1 cellular context compared by ENCODE assay signal in the genomic region with DNA sequence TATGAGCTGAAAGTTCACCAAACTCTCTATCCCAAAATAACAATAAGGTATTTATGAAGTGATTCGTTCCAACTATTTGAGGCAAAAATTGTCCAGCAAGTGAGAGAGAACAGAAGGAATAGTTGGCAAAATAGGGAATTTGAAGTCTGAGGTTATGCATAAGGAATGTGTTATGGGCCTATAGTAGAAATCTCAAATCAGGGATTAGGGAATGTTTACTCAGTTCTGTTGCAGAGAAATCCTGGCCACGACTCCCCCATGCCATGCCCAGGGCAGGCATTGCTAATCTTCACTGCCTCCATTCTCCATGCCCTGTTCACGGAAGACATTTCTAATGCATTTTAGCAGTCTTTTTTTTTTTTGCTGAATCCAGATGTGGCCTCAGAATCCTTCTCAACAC.
TF ChIP-seq lines count a peak whose summit lies in the region.

No MANE protein-coding gene starts in this region.

TF ChIP-seq in WTC11, 78 proteins besides CTCF, POLR2A, EP300 and RAD21 (continued from another document):
- TF ChIP-seq SMAD3 (CRISPR knock-in tag; IDR thresholded peaks at IDR 0.05; ENCODE audit: borderline replicate concordance) (no peak), RELA (CRISPR knock-in tag; IDR thresholded peaks at IDR 0.05; ENCODE audit: borderline replicate concordance) (no peak), TCF7 (CRISPR knock-in tag; IDR thresholded peaks at IDR 0.05; ENCODE audit: low read depth) (no peak)
- TF ChIP-seq, protein P1, sequence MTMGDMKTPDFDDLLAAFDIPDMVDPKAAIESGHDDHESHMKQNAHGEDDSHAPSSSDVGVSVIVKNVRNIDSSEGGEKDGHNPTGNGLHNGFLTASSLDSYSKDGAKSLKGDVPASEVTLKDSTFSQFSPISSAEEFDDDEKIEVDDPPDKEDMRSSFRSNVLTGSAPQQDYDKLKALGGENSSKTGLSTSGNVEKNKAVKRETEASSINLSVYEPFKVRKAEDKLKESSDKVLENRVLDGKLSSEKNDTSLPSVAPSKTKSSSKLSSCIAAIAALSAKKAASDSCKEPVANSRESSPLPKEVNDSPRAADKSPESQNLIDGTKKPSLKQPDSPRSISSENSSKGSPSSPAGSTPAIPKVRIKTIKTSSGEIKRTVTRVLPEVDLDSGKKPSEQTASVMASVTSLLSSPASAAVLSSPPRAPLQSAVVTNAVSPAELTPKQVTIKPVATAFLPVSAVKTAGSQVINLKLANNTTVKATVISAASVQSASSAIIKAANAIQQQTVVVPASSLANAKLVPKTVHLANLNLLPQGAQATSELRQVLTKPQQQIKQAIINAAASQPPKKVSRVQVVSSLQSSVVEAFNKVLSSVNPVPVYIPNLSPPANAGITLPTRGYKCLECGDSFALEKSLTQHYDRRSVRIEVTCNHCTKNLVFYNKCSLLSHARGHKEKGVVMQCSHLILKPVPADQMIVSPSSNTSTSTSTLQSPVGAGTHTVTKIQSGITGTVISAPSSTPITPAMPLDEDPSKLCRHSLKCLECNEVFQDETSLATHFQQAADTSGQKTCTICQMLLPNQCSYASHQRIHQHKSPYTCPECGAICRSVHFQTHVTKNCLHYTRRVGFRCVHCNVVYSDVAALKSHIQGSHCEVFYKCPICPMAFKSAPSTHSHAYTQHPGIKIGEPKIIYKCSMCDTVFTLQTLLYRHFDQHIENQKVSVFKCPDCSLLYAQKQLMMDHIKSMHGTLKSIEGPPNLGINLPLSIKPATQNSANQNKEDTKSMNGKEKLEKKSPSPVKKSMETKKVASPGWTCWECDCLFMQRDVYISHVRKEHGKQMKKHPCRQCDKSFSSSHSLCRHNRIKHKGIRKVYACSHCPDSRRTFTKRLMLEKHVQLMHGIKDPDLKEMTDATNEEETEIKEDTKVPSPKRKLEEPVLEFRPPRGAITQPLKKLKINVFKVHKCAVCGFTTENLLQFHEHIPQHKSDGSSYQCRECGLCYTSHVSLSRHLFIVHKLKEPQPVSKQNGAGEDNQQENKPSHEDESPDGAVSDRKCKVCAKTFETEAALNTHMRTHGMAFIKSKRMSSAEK (CRISPR knock-in tag; IDR thresholded peaks at IDR 0.05; ENCODE audit: borderline replicate concordance): no peak
- TF ChIP-seq, protein P2, sequence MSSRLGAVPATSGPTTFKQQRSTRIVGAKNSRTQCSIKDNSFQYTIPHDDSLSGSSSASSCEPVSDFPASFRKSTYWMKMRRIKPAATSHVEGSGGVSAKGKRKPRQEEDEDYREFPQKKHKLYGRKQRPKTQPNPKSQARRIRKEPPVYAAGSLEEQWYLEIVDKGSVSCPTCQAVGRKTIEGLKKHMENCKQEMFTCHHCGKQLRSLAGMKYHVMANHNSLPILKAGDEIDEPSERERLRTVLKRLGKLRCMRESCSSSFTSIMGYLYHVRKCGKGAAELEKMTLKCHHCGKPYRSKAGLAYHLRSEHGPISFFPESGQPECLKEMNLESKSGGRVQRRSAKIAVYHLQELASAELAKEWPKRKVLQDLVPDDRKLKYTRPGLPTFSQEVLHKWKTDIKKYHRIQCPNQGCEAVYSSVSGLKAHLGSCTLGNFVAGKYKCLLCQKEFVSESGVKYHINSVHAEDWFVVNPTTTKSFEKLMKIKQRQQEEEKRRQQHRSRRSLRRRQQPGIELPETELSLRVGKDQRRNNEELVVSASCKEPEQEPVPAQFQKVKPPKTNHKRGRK (CRISPR knock-in tag; IDR thresholded peaks at IDR 0.05; ENCODE audit: borderline replicate concordance): no peak
